8 cellular contexts compared by ENCODE assay signal in genomic region chr13:99501952-99502310, GRCh38. TPM values are rescaled to one million over a fixed set of nuclear protein-coding genes. Genes with fewer than 3 reads are reported as not detected.
DNase-seq lines count a peak whose midpoint lies in the region; ATAC-seq and TF ChIP-seq lines count a peak whose summit lies in the region.

No MANE protein-coding gene starts in this region.

- CTCF ChIA-PET in naive thymus-derived CD4-positive, alpha-beta T cell (lab: Charles Lee), result interaction anchor here (0.9 to 1.7 kb wide), 4 partner anchors 59 to 236 kb away, joined by 3 to 5 read pairs (median 3); no protein-coding TSS in a partner anchor

- H3K36me3 Mint-ChIP-seq in naive thymus-derived CD4-positive, alpha-beta T cell, result peaks cover 0 to 22% (median 0%) of the 10 kb centered on the region in 5 donors

- H3K4me1 ChIP-seq in ACC112 (ENCODE audit: control insufficient read depth, insufficient read depth, low read length, unreplicated experiment) (peaks cover 22% of the 10 kb centered on the region), HAP-1 (peaks cover 39% of the 10 kb centered on the region)
- H3K4me1 ChIP-seq in naive thymus-derived CD4-positive, alpha-beta T cell (ENCODE audit: control insufficient read depth in 2 of 2, insufficient read depth in 2 of 2, low read length in 2 of 2), result peaks cover 53 to 71% of the 10 kb centered on the region in 2 donors

- intact Hi-C loops in naive thymus-derived CD4-positive, alpha-beta T cell (cut with micrococcal nuclease), result loop anchor here (1.0 to 10.0 kb wide), 15 partner anchors 38 to 1172 kb away; partner anchors contain the start of genes GGACT (in 2 of the 2), GPR18 (in 1 of the 2), TMTC4 (in 1 of the 2) and UBAC2 (in 1 of the 2)

- H3K4me1 Mint-ChIP-seq in naive thymus-derived CD4-positive, alpha-beta T cell, result peaks cover 60 to 93% (median 85%) of the 10 kb centered on the region in 7 donors

- H2AFZ ChIP-seq in ACC112 (ENCODE audit: low read length, unreplicated experiment), result peak overlapping the region; percentile 84

- in situ Hi-C loops in HAP-1 (cut with MboI; ENCODE audit: low sequenced_read_pairs), result no loop called here

- DNase-seq in HAP-1 (ENCODE audit: low spot score in 2 of 2) (peak in 1 of 2 experiments; percentile 24), epithelial cell of esophagus (ENCODE audit: low read depth) (peak; percentile 46)
- peak in 4 of 9 donors; percentile 10 to 37 (median 30) for DNase-seq in naive thymus-derived CD4-positive, alpha-beta T cell

- peak overlapping the region; percentile 94 to 100 (median 97) for H3K4me3 Mint-ChIP-seq in naive thymus-derived CD4-positive, alpha-beta T cell

- peaks cover 6% of the 10 kb centered on the region; the same call in 1 of the 2 replicates for H3K9me3 ChIP-seq in HAP-1
- H3K9me3 ChIP-seq in naive thymus-derived CD4-positive, alpha-beta T cell (ENCODE audit: control insufficient read depth in 2 of 3, low read length in 3 of 3), result no peaks in the 10 kb centered on the region

- ATAC-seq in naive thymus-derived CD4-positive, alpha-beta T cell, result no peak
- ATAC-seq in GM21360 (IDR thresholded peaks at IDR 0.05; ENCODE audit: unreplicated experiment) (no peak), HG03175 (IDR thresholded peaks at IDR 0.05; ENCODE audit: unreplicated experiment) (no peak), HG03442 (IDR thresholded peaks at IDR 0.05; ENCODE audit: unreplicated experiment) (no peak)

- H3K36me3 ChIP-seq in ACC112 (ENCODE audit: insufficient read depth, low read length) (no peaks in the 10 kb centered on the region), HAP-1 (replicated peaks) (peaks cover 4% of the 10 kb centered on the region)
- peaks cover 0 to 6% (median 3%) of the 10 kb centered on the region in 3 experiments for H3K36me3 ChIP-seq in naive thymus-derived CD4-positive, alpha-beta T cell (ENCODE audit: control insufficient read depth in 2 of 3, insufficient read depth in 3 of 3, low read length in 3 of 3)

- H3K79me2 ChIP-seq in ACC112 (ENCODE audit: control insufficient read depth, insufficient read depth, low read length, unreplicated experiment), result peaks cover 52% of the 10 kb centered on the region

- H3K4me3 ChIP-seq in ACC112 (ENCODE audit: low read depth, low read length), result peak overlapping the region; percentile 86
- H3K4me3 ChIP-seq in HAP-1, result peak overlapping the region; percentile 96
- H3K4me3 ChIP-seq in WI38 (ENCODE audit: low read depth, low read length), result peak overlapping the region; percentile 92
- H3K4me3 ChIP-seq in epithelial cell of esophagus (ENCODE audit: low read length), result peak overlapping the region; percentile 91
- peak overlapping the region; percentile 93 for H3K4me3 ChIP-seq in naive thymus-derived CD4-positive, alpha-beta T cell (ENCODE audit: low read length)

- H3K27ac Mint-ChIP-seq in naive thymus-derived CD4-positive, alpha-beta T cell, result peak overlapping the region; percentile 96 to 99 (median 98)

- POLR2A ChIA-PET in naive thymus-derived CD4-positive, alpha-beta T cell (lab: Charles Lee), result interaction anchor here (0.7 to 4.0 kb wide), 10 partner anchors 26 to 301 kb away, joined by 3 to 17 read pairs (median 4); partner anchors contain the start of genes CLYBL and UBAC2

- peaks cover 0 to 7% (median 0%) of the 10 kb centered on the region in 11 donors for H3K9me3 Mint-ChIP-seq in naive thymus-derived CD4-positive, alpha-beta T cell

- H3K27me3 ChIP-seq in ACC112 (ENCODE audit: insufficient read depth, low read length) (no peaks in the 10 kb centered on the region), HAP-1 (ENCODE audit: low read depth) (no peaks in the 10 kb centered on the region)
- H3K27me3 ChIP-seq in naive thymus-derived CD4-positive, alpha-beta T cell (ENCODE audit: control insufficient read depth in 2 of 2, insufficient read depth in 2 of 2, low read length in 2 of 2), result no peaks in the 10 kb centered on the region

- TF ChIP-seq CTCF in WI38 (IDR thresholded peaks at IDR 0.05; ENCODE audit: low read depth, low read length) (no peak), epithelial cell of esophagus (IDR thresholded peaks at IDR 0.05; ENCODE audit: insufficient read depth, low read depth, low read length, missing control alignments) (no peak)

- no peak overlapping the region for H3K27ac ChIP-seq in ACC112 (ENCODE audit: low read depth, low read length)
- H3K27ac ChIP-seq in naive thymus-derived CD4-positive, alpha-beta T cell (ENCODE audit: low read depth, low read length), result peak overlapping the region; percentile 94

- H3K27me3 Mint-ChIP-seq in naive thymus-derived CD4-positive, alpha-beta T cell, result peaks cover 0 to 4% (median 0%) of the 10 kb centered on the region in 5 donors

RNA-seq across cellular contexts. Expression of gene TM9SF2, which starts 0.7 kb away (rescaled TPM):
- total RNA-seq in naive thymus-derived CD4-positive, alpha-beta T cell, result 10 to 100 TPM; 38.0 to 76.3 (median 53.1) TPM
- 10 to 100 TPM; 56.5 to 81.9 TPM for polyA plus RNA-seq in naive thymus-derived CD4-positive, alpha-beta T cell
